In the genomic region with DNA sequence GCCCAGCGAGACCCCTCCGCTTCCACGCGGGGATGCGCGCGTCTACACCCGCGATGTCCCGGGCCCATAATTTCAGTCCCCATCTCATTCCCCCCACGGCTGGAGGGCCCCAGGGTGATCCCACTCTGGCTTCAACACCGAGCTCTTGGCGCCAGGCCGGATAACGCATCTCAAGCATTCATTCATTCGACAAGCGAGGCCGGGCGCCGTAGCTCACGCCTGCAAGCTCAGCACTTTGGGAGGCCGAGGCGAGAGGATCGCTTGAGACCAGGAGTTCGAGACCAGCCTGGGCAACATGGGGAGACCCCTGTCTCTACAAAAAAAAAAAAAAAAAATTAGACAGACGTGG, we compare ENCODE assay signal across 1 cellular context.
TF ChIP-seq lines count a peak whose summit lies in the region.

No MANE protein-coding gene starts in this region.

TF ChIP-seq in K562, 482 proteins besides CTCF, POLR2A, EP300 and RAD21 (continued from another document):
- no peak for TF ChIP-seq E4F1 (CRISPR knock-in tag; IDR thresholded peaks at IDR 0.05; ENCODE audit: borderline replicate concordance)
- TF ChIP-seq ZNF75A (CRISPR knock-in tag; IDR thresholded peaks at IDR 0.05), result no peak
- no peak for TF ChIP-seq BRD9 (IDR thresholded peaks at IDR 0.05; ENCODE audit: low read depth, partially characterized antibody)
- TF ChIP-seq STAG1 (CRISPR knock-in tag; IDR thresholded peaks at IDR 0.05; ENCODE audit: borderline replicate concordance), result 0 out of 2 replicates have a peak, but pooled peaks have one; percentile 2
